1 cellular context compared by ENCODE assay signal in the genomic region with DNA sequence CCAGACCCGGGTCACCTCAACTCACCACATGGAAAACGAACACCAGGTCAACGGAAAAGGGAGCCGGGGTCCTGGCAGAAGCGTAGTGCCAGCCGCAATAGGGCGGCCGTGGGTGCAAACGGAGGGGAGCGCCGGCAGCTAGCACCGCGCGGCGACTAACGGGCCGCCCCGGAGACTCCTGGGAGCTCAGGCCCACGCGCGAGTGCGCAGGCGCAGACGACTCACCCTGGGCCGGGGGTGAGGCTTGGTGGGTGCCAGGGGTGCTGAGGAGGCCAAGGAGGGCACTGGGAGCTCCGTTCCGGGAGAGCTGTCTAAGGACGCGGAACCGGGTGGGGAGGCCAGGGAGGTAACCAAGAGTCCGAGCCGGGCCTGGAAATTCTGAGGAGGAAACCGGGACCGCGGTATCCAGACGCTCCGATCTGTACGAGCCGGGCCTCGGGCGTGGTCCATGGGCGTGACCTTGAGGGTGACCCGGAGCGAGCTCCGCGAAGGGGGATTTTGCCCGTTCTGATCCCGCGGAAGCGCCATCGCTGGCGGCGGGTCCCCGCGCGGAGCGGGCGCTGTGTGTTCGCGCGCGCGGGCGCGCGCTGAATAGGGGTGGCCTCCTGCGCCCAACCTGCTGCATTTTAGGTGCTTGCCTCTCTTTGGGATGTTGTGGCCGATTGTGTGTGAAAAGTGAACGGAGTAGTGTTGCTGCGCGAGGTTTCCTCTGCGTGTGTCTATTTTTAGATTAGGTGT.
TF ChIP-seq lines count a peak whose summit lies in the region.

A gene (plus strand): TSS at position 213 of the 738 bp plus-strand sequence. CDS start 4,602 bp downstream, outside the sequence.

TF ChIP-seq in HepG2, 621 proteins besides CTCF, POLR2A, EP300 and RAD21 (continued from another document and continues in another):
- TF ChIP-seq, protein P1, sequence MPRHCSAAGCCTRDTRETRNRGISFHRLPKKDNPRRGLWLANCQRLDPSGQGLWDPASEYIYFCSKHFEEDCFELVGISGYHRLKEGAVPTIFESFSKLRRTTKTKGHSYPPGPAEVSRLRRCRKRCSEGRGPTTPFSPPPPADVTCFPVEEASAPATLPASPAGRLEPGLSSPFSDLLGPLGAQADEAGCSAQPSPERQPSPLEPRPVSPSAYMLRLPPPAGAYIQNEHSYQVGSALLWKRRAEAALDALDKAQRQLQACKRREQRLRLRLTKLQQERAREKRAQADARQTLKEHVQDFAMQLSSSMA (CRISPR knock-in tag; IDR thresholded peaks at IDR 0.05): 0 out of 2 replicates have a peak, but pooled peaks have one; percentile 62
- no peak for TF ChIP-seq ZMYM3 (CRISPR knock-in tag; IDR thresholded peaks at IDR 0.05)
- TF ChIP-seq, protein P2, sequence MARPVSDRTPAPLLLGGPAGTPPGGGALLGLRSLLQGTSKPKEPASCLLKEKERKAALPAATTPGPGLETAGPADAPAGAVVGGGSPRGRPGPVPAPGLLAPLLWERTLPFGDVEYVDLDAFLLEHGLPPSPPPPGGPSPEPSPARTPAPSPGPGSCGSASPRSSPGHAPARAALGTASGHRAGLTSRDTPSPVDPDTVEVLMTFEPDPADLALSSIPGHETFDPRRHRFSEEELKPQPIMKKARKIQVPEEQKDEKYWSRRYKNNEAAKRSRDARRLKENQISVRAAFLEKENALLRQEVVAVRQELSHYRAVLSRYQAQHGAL (CRISPR knock-in tag; IDR thresholded peaks at IDR 0.05; ENCODE audit: not compliant biosample characterization): no peak
- TF ChIP-seq, protein P3, sequence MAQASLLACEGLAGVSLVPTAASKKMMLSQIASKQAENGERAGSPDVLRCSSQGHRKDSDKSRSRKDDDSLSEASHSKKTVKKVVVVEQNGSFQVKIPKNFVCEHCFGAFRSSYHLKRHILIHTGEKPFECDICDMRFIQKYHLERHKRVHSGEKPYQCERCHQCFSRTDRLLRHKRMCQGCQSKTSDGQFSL (CRISPR knock-in tag; IDR thresholded peaks at IDR 0.05): no peak
- no peak for TF ChIP-seq STAT5B (CRISPR knock-in tag; IDR thresholded peaks at IDR 0.05)
- TF ChIP-seq YEATS2 (CRISPR knock-in tag; IDR thresholded peaks at IDR 0.05; ENCODE audit: borderline replicate concordance): peak; percentile 42; the same call in 1 of the 2 replicates
- peak; percentile 54; the same call in 1 of the 2 replicates for TF ChIP-seq KDM2A (CRISPR knock-in tag; IDR thresholded peaks at IDR 0.05; ENCODE audit: borderline replicate concordance, low read depth)
- TF ChIP-seq TOPORS (CRISPR knock-in tag; IDR thresholded peaks at IDR 0.05): no peak
- no peak for TF ChIP-seq TP53 (CRISPR knock-in tag; conservative IDR thresholded peaks at IDR 0.05)
- TF ChIP-seq, protein P4, sequence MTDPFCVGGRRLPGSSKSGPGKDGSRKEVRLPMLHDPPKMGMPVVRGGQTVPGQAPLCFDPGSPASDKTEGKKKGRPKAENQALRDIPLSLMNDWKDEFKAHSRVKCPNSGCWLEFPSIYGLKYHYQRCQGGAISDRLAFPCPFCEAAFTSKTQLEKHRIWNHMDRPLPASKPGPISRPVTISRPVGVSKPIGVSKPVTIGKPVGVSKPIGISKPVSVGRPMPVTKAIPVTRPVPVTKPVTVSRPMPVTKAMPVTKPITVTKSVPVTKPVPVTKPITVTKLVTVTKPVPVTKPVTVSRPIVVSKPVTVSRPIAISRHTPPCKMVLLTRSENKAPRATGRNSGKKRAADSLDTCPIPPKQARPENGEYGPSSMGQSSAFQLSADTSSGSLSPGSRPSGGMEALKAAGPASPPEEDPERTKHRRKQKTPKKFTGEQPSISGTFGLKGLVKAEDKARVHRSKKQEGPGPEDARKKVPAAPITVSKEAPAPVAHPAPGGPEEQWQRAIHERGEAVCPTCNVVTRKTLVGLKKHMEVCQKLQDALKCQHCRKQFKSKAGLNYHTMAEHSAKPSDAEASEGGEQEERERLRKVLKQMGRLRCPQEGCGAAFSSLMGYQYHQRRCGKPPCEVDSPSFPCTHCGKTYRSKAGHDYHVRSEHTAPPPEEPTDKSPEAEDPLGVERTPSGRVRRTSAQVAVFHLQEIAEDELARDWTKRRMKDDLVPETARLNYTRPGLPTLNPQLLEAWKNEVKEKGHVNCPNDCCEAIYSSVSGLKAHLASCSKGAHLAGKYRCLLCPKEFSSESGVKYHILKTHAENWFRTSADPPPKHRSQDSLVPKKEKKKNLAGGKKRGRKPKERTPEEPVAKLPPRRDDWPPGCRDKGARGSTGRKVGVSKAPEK (CRISPR knock-in tag; IDR thresholded peaks at IDR 0.05; ENCODE audit: borderline replicate concordance): no peak
- no peak; the same call in 1 of the 2 replicates for TF ChIP-seq ZNF543 (CRISPR knock-in tag; IDR thresholded peaks at IDR 0.05)
- TF ChIP-seq ZNF331 (CRISPR knock-in tag; IDR thresholded peaks at IDR 0.05): 0 out of 2 replicates have a peak, but pooled peaks have one; percentile 13
- TF ChIP-seq, protein P5, sequence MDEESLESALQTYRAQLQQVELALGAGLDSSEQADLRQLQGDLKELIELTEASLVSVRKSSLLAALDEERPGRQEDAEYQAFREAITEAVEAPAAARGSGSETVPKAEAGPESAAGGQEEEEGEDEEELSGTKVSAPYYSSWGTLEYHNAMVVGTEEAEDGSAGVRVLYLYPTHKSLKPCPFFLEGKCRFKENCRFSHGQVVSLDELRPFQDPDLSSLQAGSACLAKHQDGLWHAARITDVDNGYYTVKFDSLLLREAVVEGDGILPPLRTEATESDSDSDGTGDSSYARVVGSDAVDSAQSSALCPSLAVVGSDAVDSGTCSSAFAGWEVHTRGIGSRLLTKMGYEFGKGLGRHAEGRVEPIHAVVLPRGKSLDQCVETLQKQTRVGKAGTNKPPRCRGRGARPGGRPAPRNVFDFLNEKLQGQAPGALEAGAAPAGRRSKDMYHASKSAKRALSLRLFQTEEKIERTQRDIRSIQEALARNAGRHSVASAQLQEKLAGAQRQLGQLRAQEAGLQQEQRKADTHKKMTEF (CRISPR knock-in tag; IDR thresholded peaks at IDR 0.05): peak; percentile 46; the same call in 1 of the 2 replicates
- TF ChIP-seq ZNF501 (CRISPR knock-in tag; IDR thresholded peaks at IDR 0.05): peak; percentile 59
- TF ChIP-seq ZNF775 (CRISPR knock-in tag; IDR thresholded peaks at IDR 0.05; ENCODE audit: borderline replicate concordance): no peak; the same call in 1 of the 2 replicates
- peak; percentile 60; the same call in 1 of the 2 replicates for TF ChIP-seq TAF1 (CRISPR knock-in tag; IDR thresholded peaks at IDR 0.05)
- peak; percentile 56; the same call in 1 of the 2 replicates for TF ChIP-seq MTF2 (CRISPR knock-in tag; IDR thresholded peaks at IDR 0.05; ENCODE audit: borderline replicate concordance)
- TF ChIP-seq HMGA1 (CRISPR knock-in tag; conservative IDR thresholded peaks at IDR 0.05): no peak
- TF ChIP-seq, protein P6, sequence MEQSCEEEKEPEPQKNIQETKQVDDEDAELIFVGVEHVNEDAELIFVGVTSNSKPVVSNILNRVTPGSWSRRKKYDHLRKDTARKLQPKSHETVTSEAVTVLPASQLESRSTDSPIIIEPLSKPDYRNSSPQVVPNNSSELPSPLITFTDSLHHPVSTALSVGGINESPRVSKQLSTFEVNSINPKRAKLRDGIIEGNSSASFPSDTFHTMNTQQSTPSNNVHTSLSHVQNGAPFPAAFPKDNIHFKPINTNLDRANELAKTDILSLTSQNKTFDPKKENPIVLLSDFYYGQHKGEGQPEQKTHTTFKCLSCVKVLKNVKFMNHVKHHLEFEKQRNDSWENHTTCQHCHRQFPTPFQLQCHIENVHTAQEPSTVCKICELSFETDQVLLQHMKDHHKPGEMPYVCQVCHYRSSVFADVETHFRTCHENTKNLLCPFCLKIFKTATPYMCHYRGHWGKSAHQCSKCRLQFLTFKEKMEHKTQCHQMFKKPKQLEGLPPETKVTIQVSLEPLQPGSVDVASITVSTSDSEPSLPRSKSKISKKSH (CRISPR knock-in tag; IDR thresholded peaks at IDR 0.05; ENCODE audit: borderline replicate concordance): 0 out of 2 replicates have a peak, but pooled peaks have one; percentile 17
- TF ChIP-seq, protein P7, sequence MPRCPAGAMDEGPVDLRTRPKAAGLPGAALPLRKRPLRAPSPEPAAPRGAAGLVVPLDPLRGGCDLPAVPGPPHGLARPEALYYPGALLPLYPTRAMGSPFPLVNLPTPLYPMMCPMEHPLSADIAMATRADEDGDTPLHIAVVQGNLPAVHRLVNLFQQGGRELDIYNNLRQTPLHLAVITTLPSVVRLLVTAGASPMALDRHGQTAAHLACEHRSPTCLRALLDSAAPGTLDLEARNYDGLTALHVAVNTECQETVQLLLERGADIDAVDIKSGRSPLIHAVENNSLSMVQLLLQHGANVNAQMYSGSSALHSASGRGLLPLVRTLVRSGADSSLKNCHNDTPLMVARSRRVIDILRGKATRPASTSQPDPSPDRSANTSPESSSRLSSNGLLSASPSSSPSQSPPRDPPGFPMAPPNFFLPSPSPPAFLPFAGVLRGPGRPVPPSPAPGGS (CRISPR knock-in tag; IDR thresholded peaks at IDR 0.05): 0 out of 2 replicates have a peak, but pooled peaks have one; percentile 30
- peak; percentile 34; the same call in 1 of the 2 replicates for TF ChIP-seq DMAP1 (CRISPR knock-in tag; IDR thresholded peaks at IDR 0.05)
- TF ChIP-seq ZNF749 (CRISPR knock-in tag; IDR thresholded peaks at IDR 0.05; ENCODE audit: borderline replicate concordance): no peak
- TF ChIP-seq NONO (IDR thresholded peaks at IDR 0.05): no peak
- TF ChIP-seq NONO (CRISPR knock-in tag; conservative IDR thresholded peaks at IDR 0.05): peak; percentile 66; the same call in 1 of the 2 replicates
- TF ChIP-seq, protein P8, sequence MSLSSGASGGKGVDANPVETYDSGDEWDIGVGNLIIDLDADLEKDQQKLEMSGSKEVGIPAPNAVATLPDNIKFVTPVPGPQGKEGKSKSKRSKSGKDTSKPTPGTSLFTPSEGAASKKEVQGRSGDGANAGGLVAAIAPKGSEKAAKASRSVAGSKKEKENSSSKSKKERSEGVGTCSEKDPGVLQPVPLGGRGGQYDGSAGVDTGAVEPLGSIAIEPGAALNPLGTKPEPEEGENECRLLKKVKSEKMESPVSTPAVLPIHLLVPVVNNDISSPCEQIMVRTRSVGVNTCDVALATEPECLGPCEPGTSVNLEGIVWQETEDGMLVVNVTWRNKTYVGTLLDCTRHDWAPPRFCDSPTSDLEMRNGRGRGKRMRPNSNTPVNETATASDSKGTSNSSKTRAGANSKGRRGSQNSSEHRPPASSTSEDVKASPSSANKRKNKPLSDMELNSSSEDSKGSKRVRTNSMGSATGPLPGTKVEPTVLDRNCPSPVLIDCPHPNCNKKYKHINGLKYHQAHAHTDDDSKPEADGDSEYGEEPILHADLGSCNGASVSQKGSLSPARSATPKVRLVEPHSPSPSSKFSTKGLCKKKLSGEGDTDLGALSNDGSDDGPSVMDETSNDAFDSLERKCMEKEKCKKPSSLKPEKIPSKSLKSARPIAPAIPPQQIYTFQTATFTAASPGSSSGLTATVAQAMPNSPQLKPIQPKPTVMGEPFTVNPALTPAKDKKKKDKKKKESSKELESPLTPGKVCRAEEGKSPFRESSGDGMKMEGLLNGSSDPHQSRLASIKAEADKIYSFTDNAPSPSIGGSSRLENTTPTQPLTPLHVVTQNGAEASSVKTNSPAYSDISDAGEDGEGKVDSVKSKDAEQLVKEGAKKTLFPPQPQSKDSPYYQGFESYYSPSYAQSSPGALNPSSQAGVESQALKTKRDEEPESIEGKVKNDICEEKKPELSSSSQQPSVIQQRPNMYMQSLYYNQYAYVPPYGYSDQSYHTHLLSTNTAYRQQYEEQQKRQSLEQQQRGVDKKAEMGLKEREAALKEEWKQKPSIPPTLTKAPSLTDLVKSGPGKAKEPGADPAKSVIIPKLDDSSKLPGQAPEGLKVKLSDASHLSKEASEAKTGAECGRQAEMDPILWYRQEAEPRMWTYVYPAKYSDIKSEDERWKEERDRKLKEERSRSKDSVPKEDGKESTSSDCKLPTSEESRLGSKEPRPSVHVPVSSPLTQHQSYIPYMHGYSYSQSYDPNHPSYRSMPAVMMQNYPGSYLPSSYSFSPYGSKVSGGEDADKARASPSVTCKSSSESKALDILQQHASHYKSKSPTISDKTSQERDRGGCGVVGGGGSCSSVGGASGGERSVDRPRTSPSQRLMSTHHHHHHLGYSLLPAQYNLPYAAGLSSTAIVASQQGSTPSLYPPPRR (CRISPR knock-in tag; IDR thresholded peaks at IDR 0.05; ENCODE audit: borderline replicate concordance): 0 out of 2 replicates have a peak, but pooled peaks have one; percentile 19
- TF ChIP-seq, protein P9, sequence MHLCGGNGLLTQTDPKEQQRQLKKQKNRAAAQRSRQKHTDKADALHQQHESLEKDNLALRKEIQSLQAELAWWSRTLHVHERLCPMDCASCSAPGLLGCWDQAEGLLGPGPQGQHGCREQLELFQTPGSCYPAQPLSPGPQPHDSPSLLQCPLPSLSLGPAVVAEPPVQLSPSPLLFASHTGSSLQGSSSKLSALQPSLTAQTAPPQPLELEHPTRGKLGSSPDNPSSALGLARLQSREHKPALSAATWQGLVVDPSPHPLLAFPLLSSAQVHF (CRISPR knock-in tag; IDR thresholded peaks at IDR 0.05): no peak
- no peak for TF ChIP-seq SOX5 (CRISPR knock-in tag; IDR thresholded peaks at IDR 0.05; ENCODE audit: borderline replicate concordance)
- TF ChIP-seq, protein P10, sequence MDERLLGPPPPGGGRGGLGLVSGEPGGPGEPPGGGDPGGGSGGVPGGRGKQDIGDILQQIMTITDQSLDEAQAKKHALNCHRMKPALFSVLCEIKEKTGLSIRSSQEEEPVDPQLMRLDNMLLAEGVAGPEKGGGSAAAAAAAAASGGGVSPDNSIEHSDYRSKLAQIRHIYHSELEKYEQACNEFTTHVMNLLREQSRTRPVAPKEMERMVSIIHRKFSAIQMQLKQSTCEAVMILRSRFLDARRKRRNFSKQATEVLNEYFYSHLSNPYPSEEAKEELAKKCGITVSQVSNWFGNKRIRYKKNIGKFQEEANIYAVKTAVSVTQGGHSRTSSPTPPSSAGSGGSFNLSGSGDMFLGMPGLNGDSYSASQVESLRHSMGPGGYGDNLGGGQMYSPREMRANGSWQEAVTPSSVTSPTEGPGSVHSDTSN (CRISPR knock-in tag; IDR thresholded peaks at IDR 0.05): no peak
- peak; percentile 58; the same call in 1 of the 2 replicates for TF ChIP-seq ARHGAP35 (CRISPR knock-in tag; IDR thresholded peaks at IDR 0.05; ENCODE audit: borderline replicate concordance)
- peak; percentile 67 for TF ChIP-seq AGO2 (optimal IDR thresholded peaks at IDR 0.05; ENCODE audit: low read depth, low read length)
- TF ChIP-seq ZNF350 (CRISPR knock-in tag; IDR thresholded peaks at IDR 0.05; ENCODE audit: borderline replicate concordance, low read depth): peak; percentile 18; the same call in 1 of the 2 replicates
- TF ChIP-seq ZNF589 (CRISPR knock-in tag; conservative IDR thresholded peaks at IDR 0.05): no peak
- TF ChIP-seq ZFP41 (CRISPR knock-in tag; IDR thresholded peaks at IDR 0.05; ENCODE audit: borderline replicate concordance): 0 out of 2 replicates have a peak, but pooled peaks have one; percentile 21
- peak; percentile 9; the same call in 1 of the 2 replicates for TF ChIP-seq ZNF670 (CRISPR knock-in tag; IDR thresholded peaks at IDR 0.05; ENCODE audit: borderline replicate concordance)
- TF ChIP-seq MED13 (CRISPR knock-in tag; IDR thresholded peaks at IDR 0.05): 0 out of 2 replicates have a peak, but pooled peaks have one; percentile 3
- peak; percentile 70 for TF ChIP-seq NR2C2 (CRISPR knock-in tag; IDR thresholded peaks at IDR 0.05; ENCODE audit: borderline replicate concordance)
- no peak for TF ChIP-seq IRX3 (CRISPR knock-in tag; IDR thresholded peaks at IDR 0.05; ENCODE audit: borderline replicate concordance, low read depth)
- TF ChIP-seq RORA (CRISPR knock-in tag; IDR thresholded peaks at IDR 0.05): 0 out of 2 replicates have a peak, but pooled peaks have one; percentile 28
- TF ChIP-seq HOXA5 (CRISPR knock-in tag; IDR thresholded peaks at IDR 0.05): no peak
- TF ChIP-seq FOSL1 (CRISPR knock-in tag; IDR thresholded peaks at IDR 0.05; ENCODE audit: borderline replicate concordance): no peak
- TF ChIP-seq ZNF441 (CRISPR knock-in tag; IDR thresholded peaks at IDR 0.05; ENCODE audit: borderline replicate concordance): 0 out of 2 replicates have a peak, but pooled peaks have one; percentile 26
- TF ChIP-seq SAP130 (CRISPR knock-in tag; IDR thresholded peaks at IDR 0.05; ENCODE audit: low read depth): peak; percentile 13; the same call in 1 of the 2 replicates
- no peak for TF ChIP-seq ZNF446 (CRISPR knock-in tag; IDR thresholded peaks at IDR 0.05)
- no peak for TF ChIP-seq CBX5 (CRISPR knock-in tag; IDR thresholded peaks at IDR 0.05; ENCODE audit: borderline replicate concordance)
